2 cellular contexts compared by ENCODE assay signal in genomic region chr1:161069731-161070270, GRCh38.
TF ChIP-seq lines count a peak whose summit lies in the region.

A gene with protein sequence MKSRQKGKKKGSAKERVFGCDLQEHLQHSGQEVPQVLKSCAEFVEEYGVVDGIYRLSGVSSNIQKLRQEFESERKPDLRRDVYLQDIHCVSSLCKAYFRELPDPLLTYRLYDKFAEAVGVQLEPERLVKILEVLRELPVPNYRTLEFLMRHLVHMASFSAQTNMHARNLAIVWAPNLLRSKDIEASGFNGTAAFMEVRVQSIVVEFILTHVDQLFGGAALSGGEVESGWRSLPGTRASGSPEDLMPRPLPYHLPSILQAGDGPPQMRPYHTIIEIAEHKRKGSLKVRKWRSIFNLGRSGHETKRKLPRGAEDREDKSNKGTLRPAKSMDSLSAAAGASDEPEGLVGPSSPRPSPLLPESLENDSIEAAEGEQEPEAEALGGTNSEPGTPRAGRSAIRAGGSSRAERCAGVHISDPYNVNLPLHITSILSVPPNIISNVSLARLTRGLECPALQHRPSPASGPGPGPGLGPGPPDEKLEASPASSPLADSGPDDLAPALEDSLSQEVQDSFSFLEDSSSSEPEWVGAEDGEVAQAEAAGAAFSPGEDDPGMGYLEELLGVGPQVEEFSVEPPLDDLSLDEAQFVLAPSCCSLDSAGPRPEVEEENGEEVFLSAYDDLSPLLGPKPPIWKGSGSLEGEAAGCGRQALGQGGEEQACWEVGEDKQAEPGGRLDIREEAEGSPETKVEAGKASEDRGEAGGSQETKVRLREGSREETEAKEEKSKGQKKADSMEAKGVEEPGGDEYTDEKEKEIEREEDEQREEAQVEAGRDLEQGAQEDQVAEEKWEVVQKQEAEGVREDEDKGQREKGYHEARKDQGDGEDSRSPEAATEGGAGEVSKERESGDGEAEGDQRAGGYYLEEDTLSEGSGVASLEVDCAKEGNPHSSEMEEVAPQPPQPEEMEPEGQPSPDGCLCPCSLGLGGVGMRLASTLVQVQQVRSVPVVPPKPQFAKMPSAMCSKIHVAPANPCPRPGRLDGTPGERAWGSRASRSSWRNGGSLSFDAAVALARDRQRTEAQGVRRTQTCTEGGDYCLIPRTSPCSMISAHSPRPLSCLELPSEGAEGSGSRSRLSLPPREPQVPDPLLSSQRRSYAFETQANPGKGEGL (minus strand): TSS chr1:161069891. CDS start chr1:161069624, 267 bp downstream.

TF ChIP-seq in liver, 16 proteins besides CTCF, POLR2A, EP300 and RAD21 (continued from another document):
- TF ChIP-seq GABPA (IDR thresholded peaks at IDR 0.05 in 1 of 2, conservative IDR thresholded peaks at IDR 0.05 in 1 of 2), result peak; percentile 66 to 77

TF ChIP-seq in HepG2, 621 proteins besides CTCF, POLR2A, EP300 and RAD21 (continued from another document):
- TF ChIP-seq, protein P1, sequence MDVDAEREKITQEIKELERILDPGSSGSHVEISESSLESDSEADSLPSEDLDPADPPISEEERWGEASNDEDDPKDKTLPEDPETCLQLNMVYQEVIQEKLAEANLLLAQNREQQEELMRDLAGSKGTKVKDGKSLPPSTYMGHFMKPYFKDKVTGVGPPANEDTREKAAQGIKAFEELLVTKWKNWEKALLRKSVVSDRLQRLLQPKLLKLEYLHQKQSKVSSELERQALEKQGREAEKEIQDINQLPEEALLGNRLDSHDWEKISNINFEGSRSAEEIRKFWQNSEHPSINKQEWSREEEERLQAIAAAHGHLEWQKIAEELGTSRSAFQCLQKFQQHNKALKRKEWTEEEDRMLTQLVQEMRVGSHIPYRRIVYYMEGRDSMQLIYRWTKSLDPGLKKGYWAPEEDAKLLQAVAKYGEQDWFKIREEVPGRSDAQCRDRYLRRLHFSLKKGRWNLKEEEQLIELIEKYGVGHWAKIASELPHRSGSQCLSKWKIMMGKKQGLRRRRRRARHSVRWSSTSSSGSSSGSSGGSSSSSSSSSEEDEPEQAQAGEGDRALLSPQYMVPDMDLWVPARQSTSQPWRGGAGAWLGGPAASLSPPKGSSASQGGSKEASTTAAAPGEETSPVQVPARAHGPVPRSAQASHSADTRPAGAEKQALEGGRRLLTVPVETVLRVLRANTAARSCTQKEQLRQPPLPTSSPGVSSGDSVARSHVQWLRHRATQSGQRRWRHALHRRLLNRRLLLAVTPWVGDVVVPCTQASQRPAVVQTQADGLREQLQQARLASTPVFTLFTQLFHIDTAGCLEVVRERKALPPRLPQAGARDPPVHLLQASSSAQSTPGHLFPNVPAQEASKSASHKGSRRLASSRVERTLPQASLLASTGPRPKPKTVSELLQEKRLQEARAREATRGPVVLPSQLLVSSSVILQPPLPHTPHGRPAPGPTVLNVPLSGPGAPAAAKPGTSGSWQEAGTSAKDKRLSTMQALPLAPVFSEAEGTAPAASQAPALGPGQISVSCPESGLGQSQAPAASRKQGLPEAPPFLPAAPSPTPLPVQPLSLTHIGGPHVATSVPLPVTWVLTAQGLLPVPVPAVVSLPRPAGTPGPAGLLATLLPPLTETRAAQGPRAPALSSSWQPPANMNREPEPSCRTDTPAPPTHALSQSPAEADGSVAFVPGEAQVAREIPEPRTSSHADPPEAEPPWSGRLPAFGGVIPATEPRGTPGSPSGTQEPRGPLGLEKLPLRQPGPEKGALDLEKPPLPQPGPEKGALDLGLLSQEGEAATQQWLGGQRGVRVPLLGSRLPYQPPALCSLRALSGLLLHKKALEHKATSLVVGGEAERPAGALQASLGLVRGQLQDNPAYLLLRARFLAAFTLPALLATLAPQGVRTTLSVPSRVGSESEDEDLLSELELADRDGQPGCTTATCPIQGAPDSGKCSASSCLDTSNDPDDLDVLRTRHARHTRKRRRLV (CRISPR knock-in tag; IDR thresholded peaks at IDR 0.05), result no peak
- TF ChIP-seq SKI (IDR thresholded peaks at IDR 0.05; ENCODE audit: partially characterized antibody), result no peak
- TF ChIP-seq RXRB (CRISPR knock-in tag; IDR thresholded peaks at IDR 0.05; ENCODE audit: borderline replicate concordance), result no peak
- TF ChIP-seq ZNF207 (IDR thresholded peaks at IDR 0.05; ENCODE audit: borderline replicate concordance), result no peak
- TF ChIP-seq, protein P2, sequence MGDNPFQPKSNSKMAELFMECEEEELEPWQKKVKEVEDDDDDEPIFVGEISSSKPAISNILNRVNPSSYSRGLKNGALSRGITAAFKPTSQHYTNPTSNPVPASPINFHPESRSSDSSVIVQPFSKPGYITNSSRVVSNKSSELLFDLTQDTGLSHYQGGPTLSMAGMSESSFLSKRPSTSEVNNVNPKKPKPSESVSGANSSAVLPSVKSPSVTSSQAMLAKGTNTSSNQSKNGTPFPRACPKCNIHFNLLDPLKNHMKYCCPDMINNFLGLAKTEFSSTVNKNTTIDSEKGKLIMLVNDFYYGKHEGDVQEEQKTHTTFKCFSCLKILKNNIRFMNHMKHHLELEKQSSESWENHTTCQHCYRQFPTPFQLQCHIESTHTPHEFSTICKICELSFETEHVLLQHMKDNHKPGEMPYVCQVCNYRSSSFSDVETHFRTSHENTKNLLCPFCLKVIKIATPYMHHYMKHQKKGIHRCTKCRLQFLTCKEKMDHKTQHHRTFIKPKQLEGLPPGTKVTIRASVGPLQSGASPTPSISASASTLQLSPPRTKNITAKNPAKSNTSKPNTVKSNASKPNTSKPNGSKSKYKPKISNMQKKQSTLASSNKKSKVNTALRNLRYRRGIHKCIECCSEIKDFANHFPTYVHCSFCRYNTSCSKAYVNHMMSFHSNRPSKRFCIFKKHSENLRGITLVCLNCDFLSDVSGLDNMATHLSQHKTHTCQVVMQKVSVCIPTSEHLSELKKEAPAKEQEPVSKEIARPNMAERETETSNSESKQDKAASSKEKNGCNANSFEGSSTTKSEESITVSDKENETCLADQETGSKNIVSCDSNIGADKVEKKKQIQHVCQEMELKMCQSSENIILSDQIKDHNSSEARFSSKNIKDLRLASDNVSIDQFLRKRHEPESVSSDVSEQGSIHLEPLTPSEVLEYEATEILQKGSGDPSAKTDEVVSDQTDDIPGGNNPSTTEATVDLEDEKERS (CRISPR knock-in tag; IDR thresholded peaks at IDR 0.05), result no peak
- no peak for TF ChIP-seq ZFP36 (IDR thresholded peaks at IDR 0.05; ENCODE audit: borderline replicate concordance, low read depth, low read length, partially characterized antibody)
- no peak for TF ChIP-seq ELF4 (CRISPR knock-in tag; IDR thresholded peaks at IDR 0.05; ENCODE audit: borderline replicate concordance)
- no peak for TF ChIP-seq ATF3 (CRISPR knock-in tag; IDR thresholded peaks at IDR 0.05)
- TF ChIP-seq ZNF224 (CRISPR knock-in tag; IDR thresholded peaks at IDR 0.05), result no peak
